ENCODE assay signal across 26 cellular contexts in the genomic region with DNA sequence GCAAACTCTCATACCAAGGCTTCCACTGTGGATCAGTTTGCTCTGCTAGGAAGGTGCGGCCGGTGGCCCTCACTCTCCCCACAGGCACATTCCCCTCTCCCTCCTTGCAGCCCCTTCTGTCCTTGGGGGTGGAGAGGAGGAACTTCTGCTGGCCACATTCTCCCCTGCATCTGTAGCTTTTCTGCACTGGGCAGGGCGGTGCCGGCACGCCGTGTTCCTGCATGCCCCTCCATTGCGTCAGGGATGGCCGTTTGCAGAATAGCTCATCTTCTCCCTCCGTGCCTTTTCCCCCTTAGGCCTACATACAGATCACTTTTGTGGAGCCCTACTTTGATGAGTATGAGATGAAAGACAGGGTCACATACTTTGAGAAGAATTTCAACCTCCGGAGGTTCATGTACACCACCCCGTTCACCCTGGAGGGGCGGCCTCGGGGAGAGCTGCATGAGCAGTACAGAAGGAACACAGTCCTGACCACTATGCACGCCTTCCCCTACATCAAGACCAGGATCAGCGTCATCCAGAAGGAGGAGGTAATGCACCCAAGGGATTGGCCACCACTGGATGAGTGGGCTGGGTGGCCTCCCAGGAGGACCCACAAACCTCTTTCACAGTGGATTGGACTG. TPM values are rescaled to one million over a fixed set of nuclear protein-coding genes. Genes with fewer than 3 reads are reported as not detected.
DNase-seq lines count a peak whose midpoint lies in the region; ATAC-seq and TF ChIP-seq lines count a peak whose summit lies in the region.
"Had no signal": no experiment of that assay in that cellular context is flagged by ENCODE, and none has a peak within 500 bp of the region (broad histone marks: within the 10 kb centered on the region; RNA-seq: fewer than 3 reads in every experiment).

No MANE protein-coding gene starts in this region.

- no peaks in the 10 kb centered on the region for H3K27me3 ChIP-seq in RWPE2 (ENCODE audit: insufficient read depth, poor library complexity, severe bottlenecking)
- H3K27me3 ChIP-seq in effector memory CD4-positive, alpha-beta T cell (replicated peaks; ENCODE audit: control insufficient read depth, insufficient read depth, low read length, poor library complexity, severe bottlenecking), result no peaks in the 10 kb centered on the region
- H3K27me3 ChIP-seq: BE2C, cardiac muscle cell, upper lobe of right lung had no signal

- H3K27ac ChIP-seq in RWPE2 (ENCODE audit: poor library complexity, severe bottlenecking), result peak overlapping the region; percentile 66
- H3K27ac ChIP-seq in epithelial cell of prostate, result peak overlapping the region; percentile 86
- no peak overlapping the region for H3K27ac ChIP-seq in effector memory CD4-positive, alpha-beta T cell (ENCODE audit: insufficient read depth, low read length, poor library complexity, severe bottlenecking)
- H3K27ac ChIP-seq: cardiac muscle cell, SK-N-MC, upper lobe of right lung, WERI-Rb-1 had no signal

- no peak for TF ChIP-seq CTCF in RWPE2 (IDR thresholded peaks at IDR 0.05; ENCODE audit: poor library complexity, severe bottlenecking)

- no peak for ATAC-seq in activated naive CD4-positive, alpha-beta T cell treated with anti-CD3 and anti-CD28 coated beads, Interleukin-2, amount 50 U/mL, for 72 hours
- ATAC-seq in RWPE2 (ENCODE audit: low read depth), result no peak
- no peak for ATAC-seq in stimulated activated memory B cell treated with anti-CD40 and anti-IgM and Interleukin-4, amounts not matched to agents 10 μg/mL and 1 μg/mL and 100 μg/mL, for 72 hours
- ATAC-seq: left colon, upper lobe of right lung had no signal

- no peaks in the 10 kb centered on the region for H3K4me1 Mint-ChIP-seq in stimulated activated memory B cell treated with anti-CD40 and anti-IgM and Interleukin-4, amounts not matched to agents 10 μg/mL and 1 μg/mL and 100 μg/mL, for 72 hours

- H3K27ac Mint-ChIP-seq in activated naive CD4-positive, alpha-beta T cell treated with anti-CD3 and anti-CD28 coated beads, Interleukin-2, amount 50 U/mL, for 72 hours, result peak overlapping the region; percentile 6 to 22
- peak overlapping the region; percentile 42 for H3K27ac Mint-ChIP-seq in stimulated activated memory B cell treated with anti-CD40 and anti-IgM and Interleukin-4, amounts not matched to agents 10 μg/mL and 1 μg/mL and 100 μg/mL, for 72 hours

- no peak for DNase-seq in activated naive CD4-positive, alpha-beta T cell treated with anti-CD3 and anti-CD28 coated beads, Interleukin-2, amount 50 U/mL, for 72 hours (ENCODE audit: low spot score in 2 of 2)
- no peak for DNase-seq in activated naive CD4-positive, alpha-beta T cell treated with Interleukin-2 at 50 U/mL for 16 hours
- DNase-seq in RWPE2 (ENCODE audit: low spot score), result no peak
- DNase-seq in epithelial cell of prostate (ENCODE audit: low read depth, low spot score), result no peak
- no peak for DNase-seq in effector memory CD4-positive, alpha-beta T cell
- DNase-seq in stimulated activated CD4-positive, alpha-beta T cell treated with anti-CD3 and anti-CD28 coated beads, Interleukin-2, amount 100 ng/mL, for 48 hours, result no peak
- no peak for DNase-seq in activated CD4-positive, alpha-beta T cell treated with anti-CD3 and anti-CD28 coated beads for 1 hour
- DNase-seq: activated gamma-delta T cell; activated T-cell treated with anti-CD3 and anti-CD28 coated beads for 4 hours; amniotic stem cell; BE2C; Calu3; DND-41; head of caudate nucleus; left colon; mesenchymal stem cell; NCI-H1048; NCI-H187 treated with DMSO at 0.1 percent for 48 hours; small intestine; stimulated activated CD4-positive, alpha-beta T cell treated with anti-CD3 and anti-CD28 coated beads, Interleukin-2, amount 100 ng/mL, for 24 hours; T-helper 9 cell; upper lobe of right lung; WERI-Rb-1 had no signal

- H3K4me1 ChIP-seq in RWPE2 (ENCODE audit: insufficient read depth, poor library complexity, severe bottlenecking), result peaks cover 14% of the 10 kb centered on the region
- H3K4me1 ChIP-seq in effector memory CD4-positive, alpha-beta T cell (ENCODE audit: control insufficient read depth, insufficient read depth, low read length, poor library complexity, severe bottlenecking), result peaks cover 6% of the 10 kb centered on the region
- H3K4me1 ChIP-seq: BE2C, upper lobe of right lung had no signal

- no peaks in the 10 kb centered on the region for H3K27me3 Mint-ChIP-seq in stimulated activated memory B cell treated with anti-CD40 and anti-IgM and Interleukin-4, amounts not matched to agents 10 μg/mL and 1 μg/mL and 100 μg/mL, for 72 hours

- no peak overlapping the region for H3K4me3 Mint-ChIP-seq in stimulated activated memory B cell treated with anti-CD40 and anti-IgM and Interleukin-4, amounts not matched to agents 10 μg/mL and 1 μg/mL and 100 μg/mL, for 72 hours

- no peak overlapping the region for H3K4me3 ChIP-seq in RWPE2 (ENCODE audit: severe bottlenecking)
- H3K4me3 ChIP-seq in effector memory CD4-positive, alpha-beta T cell (ENCODE audit: insufficient read depth, low read depth, low read length, poor library complexity, severe bottlenecking), result no peak overlapping the region
- H3K4me3 ChIP-seq: cardiac muscle cell, SK-N-MC, upper lobe of right lung had no signal

- H3K36me3 Mint-ChIP-seq in activated naive CD4-positive, alpha-beta T cell treated with anti-CD3 and anti-CD28 coated beads, Interleukin-2, amount 50 U/mL, for 72 hours, result peaks cover 10 to 16% of the 10 kb centered on the region in 2 donors
- peaks cover 73% of the 10 kb centered on the region for H3K36me3 Mint-ChIP-seq in stimulated activated memory B cell treated with anti-CD40 and anti-IgM and Interleukin-4, amounts not matched to agents 10 μg/mL and 1 μg/mL and 100 μg/mL, for 72 hours

- no peaks in the 10 kb centered on the region for H3K36me3 ChIP-seq in RWPE2 (ENCODE audit: low read depth)
- peaks cover 68% of the 10 kb centered on the region for H3K36me3 ChIP-seq in effector memory CD4-positive, alpha-beta T cell (ENCODE audit: control insufficient read depth, insufficient read depth, low read length)
- H3K36me3 ChIP-seq: BE2C, cardiac muscle cell had no signal

- H3K9me3 Mint-ChIP-seq in activated naive CD4-positive, alpha-beta T cell treated with anti-CD3 and anti-CD28 coated beads, Interleukin-2, amount 50 U/mL, for 72 hours, result no peaks in the 10 kb centered on the region
- no peaks in the 10 kb centered on the region for H3K9me3 Mint-ChIP-seq in stimulated activated memory B cell treated with anti-CD40 and anti-IgM and Interleukin-4, amounts not matched to agents 10 μg/mL and 1 μg/mL and 100 μg/mL, for 72 hours

- no peaks in the 10 kb centered on the region for H3K9me3 ChIP-seq in RWPE2 (ENCODE audit: severe bottlenecking)
- no peaks in the 10 kb centered on the region for H3K9me3 ChIP-seq in effector memory CD4-positive, alpha-beta T cell (ENCODE audit: control insufficient read depth, low read length)
- H3K9me3 ChIP-seq: BE2C, upper lobe of right lung had no signal

RNA-seq across cellular contexts. Expression of a gene that starts 58.3 kb away (rescaled TPM):
- 1 to 10 TPM; 2.9 to 6.2 TPM for total RNA-seq in activated naive CD4-positive, alpha-beta T cell treated with anti-CD3 and anti-CD28 coated beads, Interleukin-2, amount 50 U/mL, for 72 hours
